Comparison of ENCODE assay signal across 14 cellular contexts in the genomic region with DNA sequence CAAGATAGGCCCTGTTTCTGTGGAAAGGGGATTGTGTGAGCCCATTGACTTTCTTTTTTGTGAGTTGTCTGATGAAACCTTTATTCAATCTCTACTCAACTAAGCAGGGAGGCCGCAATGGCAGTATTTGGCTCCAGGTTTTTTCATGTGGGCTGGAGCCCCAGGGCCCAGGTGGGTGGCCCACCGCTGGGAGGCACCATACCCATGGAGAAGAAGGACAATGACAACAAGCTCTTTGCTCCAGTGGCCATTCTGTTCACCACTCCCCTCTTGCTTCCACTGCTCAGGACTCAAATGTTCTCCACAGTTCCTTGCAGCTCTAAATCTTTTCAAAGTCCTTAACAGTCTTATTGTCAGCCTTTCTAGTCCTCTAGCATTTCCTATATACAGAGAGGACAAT. TPM values are rescaled to one million over a fixed set of nuclear protein-coding genes. Genes with fewer than 3 reads are reported as not detected.
DNase-seq lines count a peak whose midpoint lies in the region; ATAC-seq and TF ChIP-seq lines count a peak whose summit lies in the region.
"Had no signal": no experiment of that assay in that cellular context is flagged by ENCODE, and none has a peak within 500 bp of the region (broad histone marks: within the 10 kb centered on the region; RNA-seq: fewer than 3 reads in every experiment).

No MANE protein-coding gene starts in this region.

- ATAC-seq in HG03095 (IDR thresholded peaks at IDR 0.05; ENCODE audit: unreplicated experiment): no peak
- ATAC-seq: CD8-positive, alpha-beta T cell had no signal

- in situ Hi-C loops in GM13977 (cut with MboI; ENCODE audit: low pct_unique_long_range_greater_than_20kb, low sequenced_read_pairs, unreplicated experiment): no loop called here

- H3K4me3 Mint-ChIP-seq in activated CD4-positive, alpha-beta memory T cell treated with anti-CD3 and anti-CD28 coated beads for 36 hours: no peak overlapping the region
- no peak overlapping the region for H3K4me3 Mint-ChIP-seq in nephron
- H3K4me3 Mint-ChIP-seq: CD8-positive, alpha-beta T cell; neural crest cell had no signal

- intact Hi-C loops in activated CD4-positive, alpha-beta memory T cell treated with anti-CD3 and anti-CD28 coated beads for 36 hours (cut with micrococcal nuclease): no loop called here

- POLR2A ChIA-PET in activated CD4-positive, alpha-beta memory T cell treated with anti-CD3 and anti-CD28 coated beads for 36 hours (lab: Charles Lee): no interaction called here

- peak; percentile 6 for DNase-seq in NCI-H82 (lab: John Stamatoyannopoulos, UW)
- DNase-seq in NCI-H82 treated with DMSO at 0.1 percent for 48 hours (lab: John Stamatoyannopoulos, UW; ENCODE audit: unreplicated experiment): no peak
- DNase-seq in GM13977 (ENCODE audit: low spot score): no peak
- peak; percentile 38 for DNase-seq in activated CD4-positive, alpha-beta memory T cell treated with anti-CD3 and anti-CD28 coated beads for 36 hours
- DNase-seq in mucosa of gallbladder (ENCODE audit: low spot score): no peak
- DNase-seq in NCI-H226: no peak
- DNase-seq: activated gamma-delta T cell; CD8-positive, alpha-beta T cell; EL; NCI-H1436; retina had no signal

- TF ChIP-seq CTCF in GM13977 (IDR thresholded peaks at IDR 0.05; ENCODE audit: extremely low read depth, insufficient read depth, missing control alignments): peak; percentile 48
- no peak for TF ChIP-seq CTCF in nephron (IDR thresholded peaks at IDR 0.05; ENCODE audit: unreplicated experiment in 3 of 3)

- peaks cover 23% of the 10 kb centered on the region for H3K9me3 Mint-ChIP-seq in activated CD4-positive, alpha-beta memory T cell treated with anti-CD3 and anti-CD28 coated beads for 36 hours
- peaks cover 34% of the 10 kb centered on the region for H3K9me3 Mint-ChIP-seq in nephron

- no peaks in the 10 kb centered on the region for H3K4me1 Mint-ChIP-seq in activated CD4-positive, alpha-beta memory T cell treated with anti-CD3 and anti-CD28 coated beads for 36 hours (ENCODE audit: low read depth)
- peaks cover 22% of the 10 kb centered on the region for H3K4me1 Mint-ChIP-seq in nephron
- H3K4me1 Mint-ChIP-seq: neural crest cell had no signal

- H3K36me3 Mint-ChIP-seq in activated CD4-positive, alpha-beta memory T cell treated with anti-CD3 and anti-CD28 coated beads for 36 hours: peaks cover 12% of the 10 kb centered on the region
- H3K36me3 Mint-ChIP-seq in nephron (ENCODE audit: low read depth): peaks cover 5% of the 10 kb centered on the region

- no peak overlapping the region for H3K27ac Mint-ChIP-seq in activated CD4-positive, alpha-beta memory T cell treated with anti-CD3 and anti-CD28 coated beads for 36 hours
- peak overlapping the region in 2 of 3 experiments; percentile 56 to 61 for H3K27ac Mint-ChIP-seq in nephron
- H3K27ac Mint-ChIP-seq: CD8-positive, alpha-beta T cell had no signal

- peaks cover 2% of the 10 kb centered on the region for H3K27me3 Mint-ChIP-seq in activated CD4-positive, alpha-beta memory T cell treated with anti-CD3 and anti-CD28 coated beads for 36 hours
- no peaks in the 10 kb centered on the region for H3K27me3 Mint-ChIP-seq in nephron (ENCODE audit: low read depth)

- CTCF ChIA-PET in activated CD4-positive, alpha-beta memory T cell treated with anti-CD3 and anti-CD28 coated beads for 36 hours (lab: Charles Lee): interaction anchor here (0.6 to 2.1 kb wide), 5 partner anchors 14 to 213 kb away, joined by 3 to 14 read pairs (median 7); no protein-coding TSS in a partner anchor

RNA-seq across cellular contexts. Expression of a gene that starts 54.1 kb away (rescaled TPM):
- 100 to 1,000 TPM; 124 to 126 TPM for total RNA-seq in activated CD4-positive, alpha-beta memory T cell treated with anti-CD3 and anti-CD28 coated beads for 36 hours
- 27.6 TPM for total RNA-seq in mucosa of gallbladder
- total RNA-seq: neural crest cell had no signal

Comparison
In these comparisons a context has a peak if more than half of its experiments do, and no peak if none do; other contexts are left out.
1. DNase-seq: peak in NCI-H82 (single experiment) and activated CD4-positive, alpha-beta memory T cell treated with anti-CD3 and anti-CD28 coated beads for 36 hours (single experiment); none in NCI-H82 treated with DMSO at 0.1 percent for 48 hours (single experiment), GM13977 (single experiment), mucosa of gallbladder (single experiment) and NCI-H226 (single experiment).